14 cellular contexts compared by ENCODE assay signal in the genomic region with DNA sequence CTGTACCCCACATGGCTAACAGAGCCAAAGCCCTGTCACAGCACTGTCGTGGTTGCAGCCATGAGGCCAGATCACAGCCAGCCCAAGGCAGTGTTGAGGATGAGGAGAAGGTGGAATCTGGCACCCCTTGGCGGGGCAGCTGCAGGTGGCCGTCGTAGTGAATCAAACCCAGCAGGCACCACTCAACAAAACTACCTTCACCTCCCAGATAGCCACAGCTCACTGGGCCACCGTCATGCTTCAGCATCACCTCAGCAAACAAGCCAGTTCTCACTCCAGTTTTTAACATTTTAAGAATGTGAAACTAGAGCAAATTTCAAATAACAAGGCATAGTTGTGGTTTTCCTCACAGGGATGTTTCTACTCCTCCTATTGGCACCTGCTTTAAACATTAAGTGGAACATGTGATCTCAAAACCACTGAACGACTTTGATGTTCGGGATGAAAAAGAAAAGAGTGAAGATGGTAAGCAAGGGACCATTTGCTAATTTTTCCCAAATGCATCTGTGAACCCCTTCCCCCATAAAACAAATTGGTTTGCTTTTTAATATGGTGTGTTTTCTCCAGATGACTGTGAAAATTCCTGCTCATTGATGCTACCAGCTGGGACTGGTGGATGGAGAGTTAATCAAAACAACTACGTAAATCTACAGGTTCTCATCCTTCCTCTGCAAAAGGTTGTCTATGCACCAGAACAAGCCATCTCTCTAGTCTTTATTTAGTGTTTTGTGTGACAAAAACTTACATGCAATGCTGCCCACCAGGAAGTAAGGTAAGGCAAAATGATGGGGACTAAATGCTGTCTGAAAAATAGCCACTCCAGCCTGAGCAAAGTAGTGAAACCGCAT. TPM values are rescaled to one million over a fixed set of nuclear protein-coding genes. Genes with fewer than 3 reads are reported as not detected.
DNase-seq lines count a peak whose midpoint lies in the region; ATAC-seq and TF ChIP-seq lines count a peak whose summit lies in the region.
"Had no signal": no experiment of that assay in that cellular context is flagged by ENCODE, and none has a peak within 500 bp of the region (broad histone marks: within the 10 kb centered on the region; RNA-seq: fewer than 3 reads in every experiment).

No MANE protein-coding gene starts in this region.

- intact Hi-C loops in upper lobe of right lung (cut with DNase I): no loop called here

- no peaks in the 10 kb centered on the region for H3K4me1 ChIP-seq in upper lobe of right lung
- H3K4me1 ChIP-seq: breast epithelium had no signal

- H3K27ac Mint-ChIP-seq in T-helper 2 cell treated with Interferon-gamma antibody and Interleukin-4, amounts not matched to agents 5 μg/mL and 100 μg/mL, for 36 hours: peak overlapping the region; percentile 45
- H3K27ac Mint-ChIP-seq: nephron progenitor cell had no signal

- no peak overlapping the region for H3K27ac ChIP-seq in upper lobe of right lung
- H3K27ac ChIP-seq: breast epithelium had no signal

- no peaks in the 10 kb centered on the region for H3K27me3 ChIP-seq in upper lobe of right lung
- H3K27me3 ChIP-seq: breast epithelium had no signal

- no peaks in the 10 kb centered on the region for H3K27me3 Mint-ChIP-seq in activated T-cell treated with anti-CD3 and anti-CD28 coated beads, Interleukin-2, amount 50 U/mL, for 4 hours (ENCODE audit: low read depth)
- no peaks in the 10 kb centered on the region for H3K27me3 Mint-ChIP-seq in T-helper 2 cell treated with Interferon-gamma antibody and Interleukin-4, amounts not matched to agents 5 μg/mL and 100 μg/mL, for 36 hours (ENCODE audit: low read depth)

- H3K36me3 Mint-ChIP-seq in activated T-cell treated with anti-CD3 and anti-CD28 coated beads, Interleukin-2, amount 50 U/mL, for 4 hours (ENCODE audit: insufficient read depth): peaks cover 4% of the 10 kb centered on the region
- peaks cover 2% of the 10 kb centered on the region for H3K36me3 Mint-ChIP-seq in T-helper 2 cell treated with Interferon-gamma antibody and Interleukin-4, amounts not matched to agents 5 μg/mL and 100 μg/mL, for 36 hours (ENCODE audit: low read depth)

- H3K9me3 Mint-ChIP-seq in activated T-cell treated with anti-CD3 and anti-CD28 coated beads, Interleukin-2, amount 50 U/mL, for 4 hours: no peaks in the 10 kb centered on the region
- no peaks in the 10 kb centered on the region for H3K9me3 Mint-ChIP-seq in T-helper 2 cell treated with Interferon-gamma antibody and Interleukin-4, amounts not matched to agents 5 μg/mL and 100 μg/mL, for 36 hours

- peak overlapping the region; percentile 50 for H3K4me3 Mint-ChIP-seq in activated T-cell treated with anti-CD3 and anti-CD28 coated beads, Interleukin-2, amount 50 U/mL, for 4 hours
- peak overlapping the region; percentile 63 for H3K4me3 Mint-ChIP-seq in T-helper 2 cell treated with Interferon-gamma antibody and Interleukin-4, amounts not matched to agents 5 μg/mL and 100 μg/mL, for 36 hours
- H3K4me3 Mint-ChIP-seq: nephron progenitor cell had no signal

- H3K4me3 ChIP-seq in epithelial cell of proximal tubule (ENCODE audit: low read depth, low read length) (no peak overlapping the region), upper lobe of right lung (no peak overlapping the region)
- H3K4me3 ChIP-seq: breast epithelium had no signal

- peak; percentile 69 for ATAC-seq in activated T-cell treated with anti-CD3 and anti-CD28 coated beads, Interleukin-2, amount 50 U/mL, for 4 hours
- ATAC-seq in upper lobe of right lung: peak; percentile 13

- no peak for DNase-seq in activated T-cell treated with anti-CD3 and anti-CD28 coated beads, Interleukin-2, amount 50 U/mL, for 4 hours
- DNase-seq in activated T-cell treated with anti-CD3 and anti-CD28 coated beads, Interleukin-2, amount 50 U/mL, for 1 hour: no peak
- no peak for DNase-seq in T-helper 2 cell treated with Interferon-gamma antibody and Interleukin-4, amounts not matched to agents 5 μg/mL and 100 μg/mL, for 36 hours (ENCODE audit: low spot score)
- DNase-seq in epithelial cell of proximal tubule (ENCODE audit: low read depth): peak; percentile 2
- no peak for DNase-seq in upper lobe of right lung
- DNase-seq in KBM-7: no peak
- no peak for DNase-seq in DMS 273 treated with DMSO at 0.1 percent for 48 hours (lab: John Stamatoyannopoulos, UW)
- DNase-seq in stimulated activated CD4-positive, alpha-beta T cell treated with anti-CD3 and anti-CD28 coated beads, Interleukin-1b, Interleukin-23, amount 100 ng/mL, for 48 hours: no peak
- DNase-seq: activated CD8-positive, alpha-beta memory T cell treated with anti-CD3 and anti-CD28 coated beads for 24 hours; kidney; NCI-H526; nephron progenitor cell; SK-N-SH had no signal

- H3K4me1 Mint-ChIP-seq in activated T-cell treated with anti-CD3 and anti-CD28 coated beads, Interleukin-2, amount 50 U/mL, for 4 hours (ENCODE audit: low read depth): peaks cover 27% of the 10 kb centered on the region
- peaks cover 21% of the 10 kb centered on the region for H3K4me1 Mint-ChIP-seq in T-helper 2 cell treated with Interferon-gamma antibody and Interleukin-4, amounts not matched to agents 5 μg/mL and 100 μg/mL, for 36 hours (ENCODE audit: low read depth)

- H3K9me3 ChIP-seq in upper lobe of right lung: no peaks in the 10 kb centered on the region
- H3K9me3 ChIP-seq: breast epithelium, SK-N-SH had no signal

- TF ChIP-seq CTCF in epithelial cell of proximal tubule (conservative IDR thresholded peaks at IDR 0.05; ENCODE audit: low read depth, low read length): no peak
- no peak for TF ChIP-seq CTCF in upper lobe of right lung (IDR thresholded peaks at IDR 0.05)

- in situ Hi-C loops in KBM-7 (cut with MboI; ENCODE audit: low pct_unique_long_range_greater_than_20kb, low sequenced_read_pairs): no loop called here

- H3K36me3 ChIP-seq in upper lobe of right lung: no peaks in the 10 kb centered on the region
- H3K36me3 ChIP-seq: breast epithelium had no signal

RNA-seq across cellular contexts. Expression of gene TOR1AIP2, which starts 45.5 kb away (rescaled TPM):
- total RNA-seq in activated T-cell treated with anti-CD3 and anti-CD28 coated beads, Interleukin-2, amount 50 U/mL, for 4 hours: 10 to 100 TPM; 61.7 to 64.1 (median 62.9) TPM
- 47.7 and 57.4 TPM in 2 replicates for total RNA-seq in epithelial cell of proximal tubule
- total RNA-seq in upper lobe of right lung: 88.5 TPM

RNA-seq across cellular contexts. Expression of gene TOR1AIP1, which starts 50.0 kb away (rescaled TPM):
- total RNA-seq in activated T-cell treated with anti-CD3 and anti-CD28 coated beads, Interleukin-2, amount 50 U/mL, for 4 hours: 10 to 100 TPM; 39.2 to 46.7 (median 40.2) TPM
- total RNA-seq in epithelial cell of proximal tubule (35.3 and 50.5 TPM in 2 replicates), upper lobe of right lung (68.8 TPM)
